In genomic region chr13:24153979-24154378, GRCh38 we compare ENCODE assay signal across 22 cellular contexts. TPM values are rescaled to one million over a fixed set of nuclear protein-coding genes. Genes with fewer than 3 reads are reported as not detected.
DNase-seq lines count a peak whose midpoint lies in the region; ATAC-seq, FAIRE-seq and TF ChIP-seq lines count a peak whose summit lies in the region.
"Had no signal": no experiment of that assay in that cellular context is flagged by ENCODE, and none has a peak within 500 bp of the region (broad histone marks: within the 10 kb centered on the region; RNA-seq: fewer than 3 reads in every experiment).

No MANE protein-coding gene starts in this region.

- peaks cover 19% of the 10 kb centered on the region for H3K4me1 Mint-ChIP-seq in type B pancreatic cell (ENCODE audit: unreplicated experiment)

- ATAC-seq in left colon (peak; percentile 31), mucosa of descending colon (peak; percentile 31)
- ATAC-seq: SK-N-SH treated with all-trans-retinoic acid at 6 μM for 48 hours had no signal

- H3K4me3 Mint-ChIP-seq in type B pancreatic cell, result no peak overlapping the region
- H3K4me3 Mint-ChIP-seq: HFFc6 had no signal

- H3K27me3 Mint-ChIP-seq in type B pancreatic cell, result peaks cover 3% of the 10 kb centered on the region

- no peaks in the 10 kb centered on the region for H3K9me3 Mint-ChIP-seq in type B pancreatic cell
- H3K9me3 Mint-ChIP-seq: HFFc6 had no signal

- DNase-seq in DMS53 treated with DMSO at 0.1 percent for 48 hours (lab: John Stamatoyannopoulos, UW; ENCODE audit: unreplicated experiment) (peak; percentile 70), NCI-H69 (lab: John Stamatoyannopoulos, UW) (peak; percentile 2), left colon (no peak), mucosa of descending colon (no peak), type B pancreatic cell (ENCODE audit: extremely low spot score, unreplicated experiment) (no peak), frontal cortex (ENCODE audit: low spot score in 2 of 2) (no peak), kidney (no peak)
- no peak for DNase-seq in effector CD8-positive, alpha-beta T cell (lab: John Stamatoyannopoulos, UW)
- DNase-seq: DMS79, H7, HFFc6, MM.1S, NCI-H1048, NCI-H1436, NCI-H187 treated with DMSO at 0.1 percent for 48 hours, NCI-H2171, NCI-H345, NCI-H526, Peyer's patch had no signal

- no peak for TF ChIP-seq CTCF in mucosa of descending colon (IDR thresholded peaks at IDR 0.05)
- no peak for TF ChIP-seq CTCF in type B pancreatic cell (conservative IDR thresholded peaks at IDR 0.05)
- TF ChIP-seq CTCF in kidney (IDR thresholded peaks at IDR 0.05; ENCODE audit: borderline replicate concordance, extremely low read depth, insufficient read depth), result no peak

- H3K27ac ChIP-seq in kidney (ENCODE audit: low read depth in 2 of 2, low read length in 2 of 2), result no peak overlapping the region

- H3K36me3 Mint-ChIP-seq in type B pancreatic cell, result peaks cover under 1% of the 10 kb centered on the region

- H3K4me1 ChIP-seq in mucosa of descending colon (ENCODE audit: low read depth), result peaks cover 9% of the 10 kb centered on the region
- H3K4me1 ChIP-seq in kidney (ENCODE audit: control insufficient read depth in 1 of 2, insufficient read depth in 1 of 2, low read depth in 1 of 2, low read length in 2 of 2), result peaks cover 2 to 5% of the 10 kb centered on the region in 2 donors

- FAIRE-seq in frontal cortex (lab: Jason Lieb, UNC) (no peak), kidney (lab: Jason Lieb, UNC) (no peak)
- FAIRE-seq: A204.1, D721Med had no signal

- H3K9ac ChIP-seq in kidney (ENCODE audit: low read length in 2 of 2), result no peak overlapping the region

- H3K4me3 ChIP-seq in mucosa of descending colon (no peak overlapping the region), kidney (ENCODE audit: low read length in 2 of 2) (no peak overlapping the region)
- H3K4me3 ChIP-seq: Peyer's patch had no signal

- no peak overlapping the region for H3K27ac Mint-ChIP-seq in type B pancreatic cell
- H3K27ac Mint-ChIP-seq: HFFc6 had no signal

- no peaks in the 10 kb centered on the region for H3K36me3 ChIP-seq in mucosa of descending colon (ENCODE audit: low read depth)
- H3K36me3 ChIP-seq in kidney (ENCODE audit: control insufficient read depth in 1 of 2, insufficient read depth in 2 of 2, low read length in 2 of 2), result no peaks in the 10 kb centered on the region
- H3K36me3 ChIP-seq: Peyer's patch had no signal

- H3K9me3 ChIP-seq in mucosa of descending colon, result no peaks in the 10 kb centered on the region
- no peaks in the 10 kb centered on the region for H3K9me3 ChIP-seq in kidney (ENCODE audit: control insufficient read depth in 1 of 2, low read length in 2 of 2)
- H3K9me3 ChIP-seq: Peyer's patch had no signal

- intact Hi-C loops in left colon (cut with DNase I, micrococcal nuclease), result no loop called here
- intact Hi-C loops in mucosa of descending colon (cut with DNase I, micrococcal nuclease), result no loop called here
- intact Hi-C loops in kidney (cut with DNase I), result no loop called here

RNA-seq across cellular contexts. Expression of gene SPATA13, which starts 6.5 kb away (rescaled TPM):
- 10 to 100 TPM; 36.5 to 37.3 TPM for total RNA-seq in left colon
- total RNA-seq in mucosa of descending colon, result 10 to 100 TPM; 35.2 to 59.5 (median 35.6) TPM
- total RNA-seq in type B pancreatic cell (ENCODE audit: low replicate concordance), result 15.2 and 22.0 TPM in 2 replicates
- total RNA-seq in frontal cortex, result 30.6 TPM
- total RNA-seq in kidney, result 69.2 TPM
- 12.3 TPM for polyA plus RNA-seq in kidney (ENCODE audit: insufficient read depth, low read depth, low replicate concordance)

Comparison
In these comparisons a context has a peak if more than half of its experiments do, and no peak if none do; other contexts are left out.
1. DNase-seq: peak in DMS53 treated with DMSO at 0.1 percent for 48 hours (single experiment) and NCI-H69 (single experiment); none in left colon (0 of 2), mucosa of descending colon (0 of 3), type B pancreatic cell (single experiment), frontal cortex (0 of 2), effector CD8-positive, alpha-beta T cell (single experiment) and kidney (single experiment).